In genomic region chr20:35116258-35116657, GRCh38 we compare ENCODE assay signal across 20 cellular contexts. TPM values are rescaled to one million over a fixed set of nuclear protein-coding genes. Genes with fewer than 3 reads are reported as not detected.
DNase-seq lines count a peak whose midpoint lies in the region; ATAC-seq and TF ChIP-seq lines count a peak whose summit lies in the region.
"Had no signal": no experiment of that assay in that cellular context is flagged by ENCODE, and none has a peak within 500 bp of the region (broad histone marks: within the 10 kb centered on the region; RNA-seq: fewer than 3 reads in every experiment).

No MANE protein-coding gene starts in this region.

- no peaks in the 10 kb centered on the region for H3K27me3 ChIP-seq in CD4-positive, CD25-positive, alpha-beta regulatory T cell (ENCODE audit: control insufficient read depth, insufficient read depth, low read length)

- CTCF ChIA-PET in activated CD8-positive, alpha-beta T cell treated with anti-CD3 and anti-CD28 coated beads for 36 hours (lab: Charles Lee) = interaction anchor here (0.8 kb wide), 1 partner anchor 20 kb away, joined by 4 read pairs; no protein-coding TSS in a partner anchor
- CTCF ChIA-PET in activated CD8-positive, alpha-beta T cell treated with anti-CD3 and anti-CD28 coated beads, Interleukin-2, amount 10 ng/mL, durations not matched to agents 7 days and 5 days (lab: Charles Lee) = interaction anchor here (1.4 kb wide), 1 partner anchor 20 kb away, joined by 4 read pairs; no protein-coding TSS in a partner anchor
- CTCF ChIA-PET in activated CD4-positive, alpha-beta memory T cell treated with anti-CD3 and anti-CD28 coated beads for 36 hours (lab: Charles Lee) = interaction anchor here (1.5 kb wide), 1 partner anchor 20 kb away, joined by 9 read pairs; no protein-coding TSS in a partner anchor

- H3K4me1 Mint-ChIP-seq in activated CD8-positive, alpha-beta T cell treated with anti-CD3 and anti-CD28 coated beads for 36 hours (ENCODE audit: low read depth) = peaks cover 6% of the 10 kb centered on the region
- H3K4me1 Mint-ChIP-seq in activated CD8-positive, alpha-beta T cell treated with anti-CD3 and anti-CD28 coated beads, Interleukin-2, amount 10 ng/mL, durations not matched to agents 7 days and 5 days (ENCODE audit: low read depth) = peaks cover 2% of the 10 kb centered on the region
- peaks cover 0 to 8% (median 0%) of the 10 kb centered on the region in 4 donors for H3K4me1 Mint-ChIP-seq in CD4-positive, CD25-positive, alpha-beta regulatory T cell
- H3K4me1 Mint-ChIP-seq in activated CD4-positive, alpha-beta memory T cell treated with anti-CD3 and anti-CD28 coated beads for 36 hours (ENCODE audit: low read depth) = peaks cover 11% of the 10 kb centered on the region
- peaks cover 0 to 3% of the 10 kb centered on the region in 2 donors for H3K4me1 Mint-ChIP-seq in natural killer cell
- H3K4me1 Mint-ChIP-seq: CD4-positive, alpha-beta memory T cell had no signal

- H3K27ac Mint-ChIP-seq in activated CD8-positive, alpha-beta T cell treated with anti-CD3 and anti-CD28 coated beads for 36 hours = peak overlapping the region; percentile 11
- H3K27ac Mint-ChIP-seq in activated CD8-positive, alpha-beta T cell treated with anti-CD3 and anti-CD28 coated beads, Interleukin-2, amount 10 ng/mL, durations not matched to agents 7 days and 5 days = no peak overlapping the region
- H3K27ac Mint-ChIP-seq in CD4-positive, CD25-positive, alpha-beta regulatory T cell = peak overlapping the region in 2 of 3 donors; percentile 8 to 64
- peak overlapping the region; percentile 26 for H3K27ac Mint-ChIP-seq in activated CD4-positive, alpha-beta memory T cell treated with anti-CD3 and anti-CD28 coated beads for 36 hours
- peak overlapping the region; percentile 37 to 40 for H3K27ac Mint-ChIP-seq in natural killer cell

- H3K4me3 ChIP-seq in CD4-positive, CD25-positive, alpha-beta regulatory T cell (ENCODE audit: low read depth, low read length) = no peak overlapping the region
- H3K4me3 ChIP-seq: GM23248 had no signal

- no peak overlapping the region for H3K4me3 Mint-ChIP-seq in activated CD8-positive, alpha-beta T cell treated with anti-CD3 and anti-CD28 coated beads for 36 hours
- no peak overlapping the region for H3K4me3 Mint-ChIP-seq in activated CD8-positive, alpha-beta T cell treated with anti-CD3 and anti-CD28 coated beads, Interleukin-2, amount 10 ng/mL, durations not matched to agents 7 days and 5 days
- H3K4me3 Mint-ChIP-seq in CD4-positive, CD25-positive, alpha-beta regulatory T cell = no peak overlapping the region
- no peak overlapping the region for H3K4me3 Mint-ChIP-seq in activated CD4-positive, alpha-beta memory T cell treated with anti-CD3 and anti-CD28 coated beads for 36 hours
- no peak overlapping the region for H3K4me3 Mint-ChIP-seq in natural killer cell
- H3K4me3 Mint-ChIP-seq: CD4-positive, alpha-beta memory T cell had no signal

- H3K9me3 ChIP-seq in CD4-positive, CD25-positive, alpha-beta regulatory T cell (ENCODE audit: control insufficient read depth in 2 of 2, low read length in 2 of 2) = no peaks in the 10 kb centered on the region
- H3K9me3 ChIP-seq: SK-N-SH had no signal

- no peaks in the 10 kb centered on the region for H3K9me3 Mint-ChIP-seq in activated CD8-positive, alpha-beta T cell treated with anti-CD3 and anti-CD28 coated beads for 36 hours
- no peaks in the 10 kb centered on the region for H3K9me3 Mint-ChIP-seq in activated CD8-positive, alpha-beta T cell treated with anti-CD3 and anti-CD28 coated beads, Interleukin-2, amount 10 ng/mL, durations not matched to agents 7 days and 5 days (ENCODE audit: insufficient read depth)
- no peaks in the 10 kb centered on the region for H3K9me3 Mint-ChIP-seq in CD4-positive, CD25-positive, alpha-beta regulatory T cell
- no peaks in the 10 kb centered on the region for H3K9me3 Mint-ChIP-seq in activated CD4-positive, alpha-beta memory T cell treated with anti-CD3 and anti-CD28 coated beads for 36 hours
- H3K9me3 Mint-ChIP-seq in natural killer cell = no peaks in the 10 kb centered on the region
- H3K9me3 Mint-ChIP-seq: CD4-positive, alpha-beta memory T cell had no signal

- no peak for TF ChIP-seq CTCF in activated CD8-positive, alpha-beta T cell treated with anti-CD3 and anti-CD28 coated beads for 36 hours (IDR thresholded peaks at IDR 0.05)
- no peak for TF ChIP-seq CTCF in natural killer cell (IDR thresholded peaks at IDR 0.05)

- no peaks in the 10 kb centered on the region for H3K27me3 Mint-ChIP-seq in activated CD8-positive, alpha-beta T cell treated with anti-CD3 and anti-CD28 coated beads for 36 hours
- H3K27me3 Mint-ChIP-seq in activated CD8-positive, alpha-beta T cell treated with anti-CD3 and anti-CD28 coated beads, Interleukin-2, amount 10 ng/mL, durations not matched to agents 7 days and 5 days (ENCODE audit: low read depth) = no peaks in the 10 kb centered on the region
- H3K27me3 Mint-ChIP-seq in CD4-positive, CD25-positive, alpha-beta regulatory T cell = no peaks in the 10 kb centered on the region
- no peaks in the 10 kb centered on the region for H3K27me3 Mint-ChIP-seq in activated CD4-positive, alpha-beta memory T cell treated with anti-CD3 and anti-CD28 coated beads for 36 hours
- H3K27me3 Mint-ChIP-seq in natural killer cell (ENCODE audit: low read depth in 2 of 2) = no peaks in the 10 kb centered on the region
- H3K27me3 Mint-ChIP-seq: CD4-positive, alpha-beta memory T cell had no signal

- DNase-seq in activated CD8-positive, alpha-beta T cell treated with anti-CD3 and anti-CD28 coated beads for 36 hours = no peak
- DNase-seq in activated CD8-positive, alpha-beta T cell treated with anti-CD3 and anti-CD28 coated beads, Interleukin-2, amount 10 ng/mL, durations not matched to agents 7 days and 5 days = no peak
- DNase-seq in CD4-positive, CD25-positive, alpha-beta regulatory T cell = no peak
- DNase-seq in activated CD4-positive, alpha-beta memory T cell treated with anti-CD3 and anti-CD28 coated beads for 36 hours = no peak
- DNase-seq in natural killer cell = no peak
- DNase-seq in anterior cingulate cortex (lab: John Stamatoyannopoulos, UW) = no peak
- no peak for DNase-seq in NCI-H146 (lab: John Stamatoyannopoulos, UW)
- no peak for DNase-seq in NCI-H748 treated with DMSO at 0.1 percent for 48 hours (lab: John Stamatoyannopoulos, UW)
- DNase-seq: activated T-cell treated with anti-CD3 and anti-CD28 coated beads, Interleukin-2, amount 50 U/mL, for 48 hours; aorta; CD4-positive, alpha-beta memory T cell; DND-41; GM23248; hippocampal formation; mesendoderm; NCI-H1694; SK-N-SH; stimulated activated CD4-positive, alpha-beta T cell treated with anti-CD3 and anti-CD28 coated beads, Interleukin-15, amount 100 ng/mL, for 24 hours; T1000 had no signal

- ATAC-seq in activated CD8-positive, alpha-beta T cell treated with anti-CD3 and anti-CD28 coated beads for 36 hours = no peak
- ATAC-seq in activated CD8-positive, alpha-beta T cell treated with anti-CD3 and anti-CD28 coated beads, Interleukin-2, amount 10 ng/mL, durations not matched to agents 7 days and 5 days = no peak
- ATAC-seq in CD4-positive, CD25-positive, alpha-beta regulatory T cell (ENCODE audit: low read depth in 2 of 2) = no peak
- ATAC-seq in natural killer cell = no peak
- ATAC-seq: Panc1 had no signal

- no peak overlapping the region for H3K27ac ChIP-seq in CD4-positive, CD25-positive, alpha-beta regulatory T cell (ENCODE audit: insufficient read depth, low read length, poor library complexity, severe bottlenecking)

- no peaks in the 10 kb centered on the region for H3K4me1 ChIP-seq in CD4-positive, CD25-positive, alpha-beta regulatory T cell (ENCODE audit: control insufficient read depth, insufficient read depth, low read length, poor library complexity, severe bottlenecking)

- H3K36me3 Mint-ChIP-seq in activated CD8-positive, alpha-beta T cell treated with anti-CD3 and anti-CD28 coated beads for 36 hours (ENCODE audit: low read depth) = peaks cover 11% of the 10 kb centered on the region
- H3K36me3 Mint-ChIP-seq in activated CD8-positive, alpha-beta T cell treated with anti-CD3 and anti-CD28 coated beads, Interleukin-2, amount 10 ng/mL, durations not matched to agents 7 days and 5 days (ENCODE audit: low read depth) = peaks cover 41% of the 10 kb centered on the region
- peaks cover 43% of the 10 kb centered on the region for H3K36me3 Mint-ChIP-seq in CD4-positive, CD25-positive, alpha-beta regulatory T cell
- peaks cover 27% of the 10 kb centered on the region for H3K36me3 Mint-ChIP-seq in activated CD4-positive, alpha-beta memory T cell treated with anti-CD3 and anti-CD28 coated beads for 36 hours
- peaks cover 27% of the 10 kb centered on the region for H3K36me3 Mint-ChIP-seq in natural killer cell

- H3K36me3 ChIP-seq in CD4-positive, CD25-positive, alpha-beta regulatory T cell (ENCODE audit: control insufficient read depth, insufficient read depth, low read length) = peaks cover 68% of the 10 kb centered on the region

- POLR2A ChIA-PET in activated CD8-positive, alpha-beta T cell treated with anti-CD3 and anti-CD28 coated beads for 36 hours (lab: Charles Lee) = interaction anchor here (1.5 kb wide), 1 partner anchor 10 kb away, joined by 4 read pairs; no protein-coding TSS in a partner anchor
- POLR2A ChIA-PET in activated CD8-positive, alpha-beta T cell treated with anti-CD3 and anti-CD28 coated beads, Interleukin-2, amount 10 ng/mL, durations not matched to agents 7 days and 5 days (lab: Charles Lee) = interaction anchor here (0.6 kb wide), 3 partner anchors 375 to 1487 kb away, joined by 3 to 4 read pairs (median 3); no protein-coding TSS in a partner anchor
- POLR2A ChIA-PET in activated CD4-positive, alpha-beta memory T cell treated with anti-CD3 and anti-CD28 coated beads for 36 hours (lab: Charles Lee) = interaction anchor here (0.6 kb wide), 1 partner anchor 759 kb away, joined by 4 read pairs; no protein-coding TSS in a partner anchor

- intact Hi-C loops in activated CD8-positive, alpha-beta T cell treated with anti-CD3 and anti-CD28 coated beads for 36 hours (cut with micrococcal nuclease) = no loop called here
- intact Hi-C loops in activated CD4-positive, alpha-beta memory T cell treated with anti-CD3 and anti-CD28 coated beads for 36 hours (cut with micrococcal nuclease) = no loop called here
- intact Hi-C loops in natural killer cell (cut with micrococcal nuclease) = no loop called here

RNA-seq across cellular contexts. Expression of gene TRPC4AP, which starts 23.7 kb away (rescaled TPM):
- total RNA-seq in activated CD8-positive, alpha-beta T cell treated with anti-CD3 and anti-CD28 coated beads for 36 hours = 10 to 100 TPM; 34.2 to 38.2 TPM
- 10 to 100 TPM; 43.2 to 44.6 TPM for total RNA-seq in activated CD8-positive, alpha-beta T cell treated with anti-CD3 and anti-CD28 coated beads, Interleukin-2, amount 10 ng/mL, durations not matched to agents 7 days and 5 days
- total RNA-seq in CD4-positive, CD25-positive, alpha-beta regulatory T cell = 76.4 TPM
- polyA plus RNA-seq in CD4-positive, CD25-positive, alpha-beta regulatory T cell = 10 to 100 TPM; 58.7 to 73.2 (median 60.8) TPM
- 10 to 100 TPM; 45.8 to 48.3 TPM for total RNA-seq in activated CD4-positive, alpha-beta memory T cell treated with anti-CD3 and anti-CD28 coated beads for 36 hours
- 10 to 100 TPM; 72.3 to 79.0 (median 74.4) TPM for total RNA-seq in natural killer cell

RNA-seq across cellular contexts. Expression of gene EDEM2, which starts 30.9 kb away (rescaled TPM):
- 10 to 100 TPM; 14.4 to 16.0 TPM for total RNA-seq in activated CD8-positive, alpha-beta T cell treated with anti-CD3 and anti-CD28 coated beads for 36 hours
- total RNA-seq in activated CD8-positive, alpha-beta T cell treated with anti-CD3 and anti-CD28 coated beads, Interleukin-2, amount 10 ng/mL, durations not matched to agents 7 days and 5 days = 10 to 100 TPM; 19.5 to 19.6 TPM
- total RNA-seq in CD4-positive, CD25-positive, alpha-beta regulatory T cell = 22.7 TPM
- polyA plus RNA-seq in CD4-positive, CD25-positive, alpha-beta regulatory T cell = 10 to 100 TPM; 46.4 to 52.1 (median 50.4) TPM
- 10 to 100 TPM; 17.3 to 19.9 TPM for total RNA-seq in activated CD4-positive, alpha-beta memory T cell treated with anti-CD3 and anti-CD28 coated beads for 36 hours
- total RNA-seq in natural killer cell = 10 to 100 TPM; 20.0 to 27.4 (median 25.3) TPM

RNA-seq across cellular contexts. Expression of gene PROCR, which starts 55.6 kb away (rescaled TPM):
- total RNA-seq in activated CD8-positive, alpha-beta T cell treated with anti-CD3 and anti-CD28 coated beads for 36 hours = 1 to 10 TPM; 2.3 to 3.0 TPM
- 1 to 10 TPM; 1.2 to 1.3 TPM for total RNA-seq in activated CD8-positive, alpha-beta T cell treated with anti-CD3 and anti-CD28 coated beads, Interleukin-2, amount 10 ng/mL, durations not matched to agents 7 days and 5 days
- not detected for total RNA-seq in CD4-positive, CD25-positive, alpha-beta regulatory T cell
- 1 to 10 TPM in 3 of 4 donors, under 1 TPM in 1; 1.00 to 3.7 (median 1.7) TPM for polyA plus RNA-seq in CD4-positive, CD25-positive, alpha-beta regulatory T cell
- 1 to 10 TPM; 1.0 to 1.1 TPM for total RNA-seq in activated CD4-positive, alpha-beta memory T cell treated with anti-CD3 and anti-CD28 coated beads for 36 hours
- total RNA-seq in natural killer cell = 1 to 10 TPM; 6.4 to 9.3 (median 6.4) TPM
